ENCODE assay signal across 11 cellular contexts in genomic region chr17:73293031-73293430, GRCh38. TPM values are rescaled to one million over a fixed set of nuclear protein-coding genes. Genes with fewer than 3 reads are reported as not detected.
A peak's percentile ranks its signal among the peaks of the same experiment; 100 is the strongest.
DNase-seq lines count a peak whose midpoint lies in the region; ATAC-seq and TF ChIP-seq lines count a peak whose summit lies in the region.
"Had no signal": no experiment of that assay in that cellular context is flagged by ENCODE, and none has a peak within 500 bp of the region (broad histone marks: within the 10 kb centered on the region; RNA-seq: fewer than 3 reads in every experiment).

No MANE protein-coding gene starts in this region.

- intact Hi-C loops in PC-3 (cut with micrococcal nuclease), result loop anchor here (1.0 kb wide), 1 partner anchor 12 kb away; no protein-coding TSS in a partner anchor

- 89% methylated on average over 11 of the region's 11 CpGs for WGBS in thymus

- H3K9me2 ChIP-seq in PC-3 (replicated peaks; ENCODE audit: low read length), result no peaks in the 10 kb centered on the region

- no TSS peak for BruUV-seq in PC-3 (replicated peaks; lab: Mats Ljungman, UMichigan)

- no peaks in the 10 kb centered on the region for H3K27me3 ChIP-seq in PC-3 (ENCODE audit: low read length)
- no peaks in the 10 kb centered on the region for H3K27me3 ChIP-seq in thymus (ENCODE audit: control insufficient read depth, insufficient read depth)

- H3K79me2 ChIP-seq in PC-3 (ENCODE audit: low read length), result peaks cover 90% of the 10 kb centered on the region

- H3K27ac Mint-ChIP-seq in activated naive CD4-positive, alpha-beta T cell treated with anti-CD3 and anti-CD28 coated beads, Interleukin-2, amount 10 ng/mL, durations not matched to agents 7 days and 5 days, result no peak overlapping the region
- H3K27ac Mint-ChIP-seq: CD8-positive, alpha-beta memory T cell had no signal

- H3K4me1 Mint-ChIP-seq in activated naive CD4-positive, alpha-beta T cell treated with anti-CD3 and anti-CD28 coated beads, Interleukin-2, amount 10 ng/mL, durations not matched to agents 7 days and 5 days, result peaks cover 25% of the 10 kb centered on the region

- no peak overlapping the region; the same call in 1 of the 2 replicates for H2AFZ ChIP-seq in PC-3 (ENCODE audit: low read length)

- H3F3A ChIP-seq in PC-3 (ENCODE audit: low read length, unreplicated experiment), result peaks cover 11% of the 10 kb centered on the region

- H3K4me3 ChIP-seq in PC-3 (ENCODE audit: low read length), result peak overlapping the region; percentile 14
- H3K4me3 ChIP-seq in thymus (ENCODE audit: low read length), result no peak overlapping the region

- no peak overlapping the region for H3K4me3 Mint-ChIP-seq in activated naive CD4-positive, alpha-beta T cell treated with anti-CD3 and anti-CD28 coated beads, Interleukin-2, amount 10 ng/mL, durations not matched to agents 7 days and 5 days
- H3K4me3 Mint-ChIP-seq: CD8-positive, alpha-beta memory T cell had no signal

- no peaks in the 10 kb centered on the region for H3K36me3 ChIP-seq in PC-3 (ENCODE audit: low read depth, low read length)
- H3K36me3 ChIP-seq in thymus (ENCODE audit: control insufficient read depth, insufficient read depth), result no peaks in the 10 kb centered on the region

- ATAC-seq in PC-3 (no peak), GM19463 (IDR thresholded peaks at IDR 0.05; ENCODE audit: unreplicated experiment) (no peak)

- peak overlapping the region; percentile 87 for H3K9ac ChIP-seq in PC-3 (ENCODE audit: low read length)

- POLR2A ChIA-PET in PC-3 (lab: Charles Lee; ENCODE audit: unreplicated experiment), result interaction anchor here (0.7 kb wide), 1 partner anchor 87 kb away, joined by 3 read pairs; no protein-coding TSS in a partner anchor
- POLR2A ChIA-PET in GM10248 (lab: Yijun Ruan, JAX), result no interaction called here

- H3K9me3 ChIP-seq in PC-3 (ENCODE audit: low read length) (no peaks in the 10 kb centered on the region), thymus (ENCODE audit: control insufficient read depth) (no peaks in the 10 kb centered on the region)

- H3K4me1 ChIP-seq in PC-3 (ENCODE audit: insufficient read depth, low read length), result peaks cover 67% of the 10 kb centered on the region
- H3K4me1 ChIP-seq in thymus (ENCODE audit: control insufficient read depth, insufficient read depth, low read length), result peaks cover 2% of the 10 kb centered on the region

- CTCF ChIA-PET in PC-3 (lab: Charles Lee), result no interaction called here
- CTCF ChIA-PET in GM10248 (lab: Yijun Ruan, JAX), result no interaction called here
- CTCF ChIA-PET in activated naive CD4-positive, alpha-beta T cell treated with anti-CD3 and anti-CD28 coated beads, Interleukin-2, amount 10 ng/mL, durations not matched to agents 7 days and 5 days (lab: Charles Lee), result no interaction called here

- H3K4me2 ChIP-seq in PC-3 (ENCODE audit: low read length), result peak overlapping the region; percentile 75

- TF ChIP-seq CTCF in PC-3 (conservative IDR thresholded peaks at IDR 0.05; ENCODE audit: low read depth, low read length) (no peak), GM10248 (IDR thresholded peaks at IDR 0.05; ENCODE audit: control extremely low read depth, extremely low read depth, low read depth, missing control alignments) (no peak)

- no peaks in the 10 kb centered on the region for H3K36me3 Mint-ChIP-seq in activated naive CD4-positive, alpha-beta T cell treated with anti-CD3 and anti-CD28 coated beads, Interleukin-2, amount 10 ng/mL, durations not matched to agents 7 days and 5 days
- H3K36me3 Mint-ChIP-seq: CD8-positive, alpha-beta memory T cell had no signal

- H3K27ac ChIP-seq in PC-3 (ENCODE audit: low read length), result peak overlapping the region; percentile 95
- peak overlapping the region; percentile 75 for H3K27ac ChIP-seq in cingulate gyrus (ENCODE audit: low read depth, low read length)
- H3K27ac ChIP-seq in thymus (ENCODE audit: low read depth), result peak overlapping the region; percentile 55

- no peaks in the 10 kb centered on the region for H4K20me1 ChIP-seq in PC-3 (ENCODE audit: low read length)

- peaks cover 10% of the 10 kb centered on the region for H3K27me3 Mint-ChIP-seq in activated naive CD4-positive, alpha-beta T cell treated with anti-CD3 and anti-CD28 coated beads, Interleukin-2, amount 10 ng/mL, durations not matched to agents 7 days and 5 days

- no peaks in the 10 kb centered on the region for H3K9me3 Mint-ChIP-seq in activated naive CD4-positive, alpha-beta T cell treated with anti-CD3 and anti-CD28 coated beads, Interleukin-2, amount 10 ng/mL, durations not matched to agents 7 days and 5 days
- H3K9me3 Mint-ChIP-seq: CD8-positive, alpha-beta memory T cell had no signal

- DNase-seq in PC-3 (peak; percentile 76), mucosa of gallbladder (ENCODE audit: low spot score) (peak; percentile 40), GM10248 (ENCODE audit: extremely low spot score) (no peak), globus pallidus (ENCODE audit: low spot score) (no peak)
- no peak for DNase-seq in activated naive CD4-positive, alpha-beta T cell treated with anti-CD3 and anti-CD28 coated beads, Interleukin-2, amount 10 ng/mL, durations not matched to agents 7 days and 5 days
- DNase-seq: CD8-positive, alpha-beta memory T cell; NCI-H226 had no signal

RNA-seq across cellular contexts. Expression of gene CDC42EP4, which starts 18.8 kb away (rescaled TPM):
- total RNA-seq in PC-3 (2014; rRNA removed) (83.1 and 109 TPM in 2 replicates), mucosa of gallbladder (77.6 TPM)
- polyA plus RNA-seq in thymus, result 30.9 TPM

RNA-seq across cellular contexts. Expression of gene CPSF4L, which starts 31.4 kb away (rescaled TPM):
- not detected in 2 replicates for total RNA-seq in PC-3 (2014; rRNA removed)
- not detected for total RNA-seq in mucosa of gallbladder
- not detected for polyA plus RNA-seq in thymus
- total RNA-seq: CD8-positive, alpha-beta memory T cell; kidney epithelial cell had no signal
- polyA plus RNA-seq: CD8-positive, alpha-beta memory T cell had no signal

Comparison
In these comparisons a context has a peak if more than half of its experiments do, and no peak if none do; other contexts are left out.
1. DNase-seq: peak in PC-3 (single experiment) and mucosa of gallbladder (single experiment); none in GM10248 (single experiment), globus pallidus (single experiment) and activated naive CD4-positive, alpha-beta T cell treated with anti-CD3 and anti-CD28 coated beads, Interleukin-2, amount 10 ng/mL, durations not matched to agents 7 days and 5 days (single experiment).
2. Peak in every context shown above with its lines, with median percentiles within 50 percentile points of each other: H3K27ac ChIP-seq.